In the genomic region with DNA sequence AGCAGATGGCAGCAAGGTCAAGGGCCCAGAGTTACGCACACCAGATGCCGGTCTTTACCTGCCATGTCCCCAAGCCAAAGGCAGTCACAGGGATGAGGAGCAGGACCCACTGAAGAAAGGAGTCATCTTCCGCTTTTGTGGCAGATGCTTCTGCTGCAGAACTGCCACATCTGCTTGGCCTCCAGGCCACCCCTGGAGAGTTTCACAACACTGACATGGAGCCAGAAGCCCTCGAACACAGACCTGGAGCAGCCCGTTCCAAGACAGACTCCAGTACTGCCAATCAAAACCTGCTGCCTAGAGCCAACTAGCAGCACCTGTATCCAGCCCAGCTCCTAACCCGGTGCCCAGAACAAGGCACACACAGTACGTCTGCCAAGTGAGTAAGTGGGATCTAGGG, we compare ENCODE assay signal across 9 cellular contexts. TPM values are rescaled to one million over a fixed set of nuclear protein-coding genes. Genes with fewer than 3 reads are reported as not detected.
DNase-seq lines count a peak whose midpoint lies in the region; ATAC-seq and TF ChIP-seq lines count a peak whose summit lies in the region.
"Had no signal": no experiment of that assay in that cellular context is flagged by ENCODE, and none has a peak within 500 bp of the region (broad histone marks: within the 10 kb centered on the region; RNA-seq: fewer than 3 reads in every experiment).

No MANE protein-coding gene starts in this region.

- DNase-seq in DND-41 (no peak), GM19238 (ENCODE audit: insufficient read length, low spot score) (no peak), thyroid gland (no peak)
- no peak for DNase-seq in activated CD4-positive, alpha-beta memory T cell treated with anti-CD3 and anti-CD28 coated beads, Interleukin-2, amount 10 ng/mL, durations not matched to agents 7 days and 5 days
- no peak for DNase-seq in natural killer cell treated with Interleukin-12 subunit alpha and Interleukin-12 subunit beta and Interleukin-15 and Interleukin-18, amount 100 ng/mL, for 72 hours (ENCODE audit: low spot score)
- DNase-seq: NCI-H146, SHP77 treated with DMSO at 0.1 percent for 48 hours had no signal

- H3K27ac ChIP-seq in DND-41 (ENCODE audit: low read length), result no peak overlapping the region
- H3K27ac ChIP-seq in KMS-11, result no peak overlapping the region; the same call in 1 of the 2 replicates
- no peak overlapping the region for H3K27ac ChIP-seq in thyroid gland

- TF ChIP-seq CTCF in DND-41 (IDR thresholded peaks at IDR 0.05; ENCODE audit: borderline replicate concordance, extremely low read depth, low read length, poor library complexity, severe bottlenecking) (no peak), KMS-11 (conservative IDR thresholded peaks at IDR 0.05; ENCODE audit: low read depth, low read length) (no peak), thyroid gland (IDR thresholded peaks at IDR 0.05) (no peak)

- peaks cover 35% of the 10 kb centered on the region for H4K20me1 ChIP-seq in DND-41 (ENCODE audit: insufficient read depth, low read length)
- H4K20me1 ChIP-seq in KMS-11 (ENCODE audit: insufficient read depth), result peaks cover 7% of the 10 kb centered on the region; the same call in 1 of the 2 replicates

- H3K36me3 ChIP-seq in DND-41 (ENCODE audit: insufficient read depth, low read length), result peaks cover 52% of the 10 kb centered on the region
- H3K36me3 ChIP-seq in KMS-11 (ENCODE audit: insufficient read depth), result peaks cover 19% of the 10 kb centered on the region
- peaks cover 25 to 28% of the 10 kb centered on the region in 2 donors for H3K36me3 ChIP-seq in thyroid gland

- H2AFZ ChIP-seq in DND-41 (ENCODE audit: low read depth, low read length), result no peak overlapping the region
- H2AFZ ChIP-seq in KMS-11 (ENCODE audit: low read depth), result no peak overlapping the region

- no peaks in the 10 kb centered on the region for H3K9me3 ChIP-seq in DND-41 (ENCODE audit: insufficient read depth, low read length, severe bottlenecking)
- H3K9me3 ChIP-seq in thyroid gland, result no peaks in the 10 kb centered on the region

- no peak for TF ChIP-seq POLR2A in thyroid gland (IDR thresholded peaks at IDR 0.05)

- CTCF ChIA-PET in activated CD4-positive, alpha-beta memory T cell treated with anti-CD3 and anti-CD28 coated beads, Interleukin-2, amount 10 ng/mL, durations not matched to agents 7 days and 5 days (lab: Charles Lee), result interaction anchor here (1.1 to 5.9 kb wide), 4 partner anchors 15 to 169 kb away, joined by 3 to 59 read pairs (median 4); no protein-coding TSS in a partner anchor

- no peaks in the 10 kb centered on the region for H3K9me3 Mint-ChIP-seq in activated CD4-positive, alpha-beta memory T cell treated with anti-CD3 and anti-CD28 coated beads, Interleukin-2, amount 10 ng/mL, durations not matched to agents 7 days and 5 days
- no peaks in the 10 kb centered on the region for H3K9me3 Mint-ChIP-seq in natural killer cell treated with Interleukin-12 subunit alpha and Interleukin-12 subunit beta and Interleukin-15 and Interleukin-18, amount 100 ng/mL, for 72 hours

- peaks cover 40% of the 10 kb centered on the region for H3K36me3 Mint-ChIP-seq in activated CD4-positive, alpha-beta memory T cell treated with anti-CD3 and anti-CD28 coated beads, Interleukin-2, amount 10 ng/mL, durations not matched to agents 7 days and 5 days (ENCODE audit: low read depth)
- peaks cover 14% of the 10 kb centered on the region for H3K36me3 Mint-ChIP-seq in natural killer cell treated with Interleukin-12 subunit alpha and Interleukin-12 subunit beta and Interleukin-15 and Interleukin-18, amount 100 ng/mL, for 72 hours

- ATAC-seq in DND-41 (ENCODE audit: insufficient read depth, low read depth) (no peak), HG03439 (IDR thresholded peaks at IDR 0.05; ENCODE audit: unreplicated experiment) (no peak)
- no peak for ATAC-seq in natural killer cell treated with Interleukin-12 subunit alpha and Interleukin-12 subunit beta and Interleukin-15 and Interleukin-18, amount 100 ng/mL, for 72 hours

- H3K4me1 ChIP-seq in DND-41 (ENCODE audit: insufficient read depth, low read length) (peaks cover 51% of the 10 kb centered on the region), KMS-11 (ENCODE audit: low read depth, poor library complexity, severe bottlenecking) (peaks cover 27% of the 10 kb centered on the region), thyroid gland (peaks cover 17 to 25% of the 10 kb centered on the region in 2 donors)

- H3K4me3 ChIP-seq in DND-41 (ENCODE audit: low read depth in 1 of 2, low read length in 2 of 2) (peak overlapping the region in 1 of 2 experiments; percentile 91; a peak in 1 of 4 replicates), KMS-11 (IDR thresholded peaks at IDR 0.05; ENCODE audit: insufficient read depth, low read depth, low read length) (no peak overlapping the region), thyroid gland (replicated peaks in 1 of 3) (no peak overlapping the region)

- H3K4me3 Mint-ChIP-seq in activated CD4-positive, alpha-beta memory T cell treated with anti-CD3 and anti-CD28 coated beads, Interleukin-2, amount 10 ng/mL, durations not matched to agents 7 days and 5 days, result peak overlapping the region; percentile 85
- peak overlapping the region; percentile 87 for H3K4me3 Mint-ChIP-seq in natural killer cell treated with Interleukin-12 subunit alpha and Interleukin-12 subunit beta and Interleukin-15 and Interleukin-18, amount 100 ng/mL, for 72 hours

- no peaks in the 10 kb centered on the region for H3K27me3 ChIP-seq in DND-41 (ENCODE audit: insufficient read depth, low read length, poor library complexity)
- no peaks in the 10 kb centered on the region for H3K27me3 ChIP-seq in KMS-11 (ENCODE audit: insufficient read depth, low read depth)
- no peaks in the 10 kb centered on the region for H3K27me3 ChIP-seq in thyroid gland

- WGBS in thyroid gland, 2 donors, result 90 to 93% methylated on average over 2 to 7 of the region's 7 CpGs

- intact Hi-C loops in thyroid gland (cut with DNase I), result loop anchor here (10.0 kb wide), 2 partner anchors 130 to 320 kb away; partner anchors contain the start of gene GTF3C5

- H3K4me2 ChIP-seq in DND-41 (ENCODE audit: insufficient read depth, low read length) (peak overlapping the region; percentile 73; the same call in 1 of the 2 replicates), KMS-11 (peak overlapping the region; percentile 70; the same call in 1 of the 2 replicates)

- peak overlapping the region; percentile 35 for H3K27ac Mint-ChIP-seq in activated CD4-positive, alpha-beta memory T cell treated with anti-CD3 and anti-CD28 coated beads, Interleukin-2, amount 10 ng/mL, durations not matched to agents 7 days and 5 days
- no peak overlapping the region for H3K27ac Mint-ChIP-seq in natural killer cell treated with Interleukin-12 subunit alpha and Interleukin-12 subunit beta and Interleukin-15 and Interleukin-18, amount 100 ng/mL, for 72 hours

- H3K9ac ChIP-seq in DND-41 (ENCODE audit: low read depth, low read length), result peak overlapping the region; percentile 63; the same call in 1 of the 2 replicates
- no peak overlapping the region; the same call in 1 of the 2 replicates for H3K9ac ChIP-seq in KMS-11

- POLR2A ChIA-PET in activated CD4-positive, alpha-beta memory T cell treated with anti-CD3 and anti-CD28 coated beads, Interleukin-2, amount 10 ng/mL, durations not matched to agents 7 days and 5 days (lab: Charles Lee), result interaction anchor here (1.1 to 8.5 kb wide), 4 partner anchors 9 to 19 kb away, joined by 3 to 277 read pairs (median 11); partner anchors contain the start of genes STKLD1 and SURF4

- no peaks in the 10 kb centered on the region for H3K27me3 Mint-ChIP-seq in activated CD4-positive, alpha-beta memory T cell treated with anti-CD3 and anti-CD28 coated beads, Interleukin-2, amount 10 ng/mL, durations not matched to agents 7 days and 5 days
- no peaks in the 10 kb centered on the region for H3K27me3 Mint-ChIP-seq in natural killer cell treated with Interleukin-12 subunit alpha and Interleukin-12 subunit beta and Interleukin-15 and Interleukin-18, amount 100 ng/mL, for 72 hours

- H3K79me2 ChIP-seq in DND-41 (ENCODE audit: insufficient read depth, low read length), result peaks cover 43% of the 10 kb centered on the region
- H3K79me2 ChIP-seq in KMS-11 (ENCODE audit: insufficient read depth, low read depth), result peaks cover 24% of the 10 kb centered on the region; the same call in 1 of the 2 replicates

- peaks cover 59% of the 10 kb centered on the region for H3K4me1 Mint-ChIP-seq in activated CD4-positive, alpha-beta memory T cell treated with anti-CD3 and anti-CD28 coated beads, Interleukin-2, amount 10 ng/mL, durations not matched to agents 7 days and 5 days
- H3K4me1 Mint-ChIP-seq in natural killer cell treated with Interleukin-12 subunit alpha and Interleukin-12 subunit beta and Interleukin-15 and Interleukin-18, amount 100 ng/mL, for 72 hours (ENCODE audit: low read depth in 2 of 2), result peaks cover 30 to 37% of the 10 kb centered on the region in 2 donors

RNA-seq across cellular contexts. Expression of gene SURF1, which starts 1.5 kb away (rescaled TPM):
- 10 to 100 TPM; 33.8 to 37.6 TPM for total RNA-seq in activated CD4-positive, alpha-beta memory T cell treated with anti-CD3 and anti-CD28 coated beads, Interleukin-2, amount 10 ng/mL, durations not matched to agents 7 days and 5 days
- 10 to 100 TPM; 26.0 to 28.4 TPM for total RNA-seq in natural killer cell treated with Interleukin-12 subunit alpha and Interleukin-12 subunit beta and Interleukin-15 and Interleukin-18, amount 100 ng/mL, for 72 hours
- total RNA-seq in thyroid gland, result 10 to 100 TPM; 51.5 to 82.7 (median 64.7) TPM

RNA-seq across cellular contexts. Expression of gene SURF2, which starts 1.6 kb away (rescaled TPM):
- 10 to 100 TPM; 10.2 TPM for total RNA-seq in activated CD4-positive, alpha-beta memory T cell treated with anti-CD3 and anti-CD28 coated beads, Interleukin-2, amount 10 ng/mL, durations not matched to agents 7 days and 5 days
- 10 to 100 TPM; 15.2 to 21.6 TPM for total RNA-seq in natural killer cell treated with Interleukin-12 subunit alpha and Interleukin-12 subunit beta and Interleukin-15 and Interleukin-18, amount 100 ng/mL, for 72 hours
- 10 to 100 TPM; 26.2 to 42.7 (median 31.6) TPM for total RNA-seq in thyroid gland

RNA-seq across cellular contexts. Expression of gene RPL7A, which starts 6.7 kb away (rescaled TPM):
- total RNA-seq in activated CD4-positive, alpha-beta memory T cell treated with anti-CD3 and anti-CD28 coated beads, Interleukin-2, amount 10 ng/mL, durations not matched to agents 7 days and 5 days, result 1,000 to 10,000 TPM; 1,627 to 1,632 TPM
- 1,000 to 10,000 TPM; 1,580 to 1,944 TPM for total RNA-seq in natural killer cell treated with Interleukin-12 subunit alpha and Interleukin-12 subunit beta and Interleukin-15 and Interleukin-18, amount 100 ng/mL, for 72 hours
- 1,000 to 10,000 TPM; 1,394 to 2,407 (median 1,585) TPM for total RNA-seq in thyroid gland

RNA-seq across cellular contexts. Expression of gene MED22, which starts 6.8 kb away (rescaled TPM):
- total RNA-seq in activated CD4-positive, alpha-beta memory T cell treated with anti-CD3 and anti-CD28 coated beads, Interleukin-2, amount 10 ng/mL, durations not matched to agents 7 days and 5 days, result 10 to 100 TPM; 21.1 to 23.3 TPM
- total RNA-seq in natural killer cell treated with Interleukin-12 subunit alpha and Interleukin-12 subunit beta and Interleukin-15 and Interleukin-18, amount 100 ng/mL, for 72 hours, result 10 to 100 TPM; 34.8 to 43.3 TPM
- 10 to 100 TPM; 41.9 to 58.2 (median 48.6) TPM for total RNA-seq in thyroid gland

RNA-seq across cellular contexts. Expression of gene SURF6, which starts 18.8 kb away (rescaled TPM):
- total RNA-seq in activated CD4-positive, alpha-beta memory T cell treated with anti-CD3 and anti-CD28 coated beads, Interleukin-2, amount 10 ng/mL, durations not matched to agents 7 days and 5 days, result 10 to 100 TPM in 1 of 2 experiments, 1 to 10 TPM in 1; 9.3 to 10.9 TPM
- total RNA-seq in natural killer cell treated with Interleukin-12 subunit alpha and Interleukin-12 subunit beta and Interleukin-15 and Interleukin-18, amount 100 ng/mL, for 72 hours, result 10 to 100 TPM; 11.5 to 23.9 TPM
- 10 to 100 TPM; 18.4 to 34.9 (median 22.0) TPM for total RNA-seq in thyroid gland
